In the genomic region with DNA sequence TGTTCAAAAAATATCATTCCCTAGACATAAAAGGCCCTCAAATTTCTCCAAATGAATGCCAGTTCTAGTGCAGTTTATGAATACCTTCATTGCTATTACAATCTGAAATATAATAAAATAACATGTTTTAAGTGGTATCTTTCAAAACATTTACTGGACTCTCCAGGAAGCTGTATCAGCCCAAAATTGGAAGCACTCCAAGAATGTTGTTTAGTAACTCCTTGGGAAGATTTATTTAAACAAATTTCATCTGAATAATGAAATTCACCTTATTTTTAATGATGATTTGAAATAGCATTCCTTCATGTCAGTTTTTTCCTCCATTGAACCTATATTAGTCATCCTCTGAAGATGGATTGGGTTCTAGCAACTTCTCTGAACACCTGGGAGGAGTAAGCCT, we compare ENCODE assay signal across 22 cellular contexts.
DNase-seq lines count a peak whose midpoint lies in the region; ATAC-seq and TF ChIP-seq lines count a peak whose summit lies in the region.
"Had no signal": no experiment of that assay in that cellular context is flagged by ENCODE, and none has a peak within 500 bp of the region (broad histone marks: within the 10 kb centered on the region; RNA-seq: fewer than 3 reads in every experiment).

No MANE protein-coding gene starts in this region.

- H3K4me3 Mint-ChIP-seq in activated CD8-positive, alpha-beta T cell treated with anti-CD3 and anti-CD28 coated beads, Interleukin-2, amount 10 ng/mL, durations not matched to agents 7 days and 5 days: no peak overlapping the region
- H3K4me3 Mint-ChIP-seq: central memory CD8-positive, alpha-beta T cell; nephron progenitor cell had no signal

- H3K4me3 ChIP-seq in PC-3 (ENCODE audit: low read length): no peak overlapping the region
- H3K4me3 ChIP-seq: Peyer's patch had no signal

- H3F3A ChIP-seq in PC-3 (ENCODE audit: low read length, unreplicated experiment): no peaks in the 10 kb centered on the region

- BruUV-seq in PC-3 (replicated peaks; lab: Mats Ljungman, UMichigan): no TSS peak

- no peaks in the 10 kb centered on the region for H3K4me1 ChIP-seq in PC-3 (ENCODE audit: insufficient read depth, low read length)
- H3K4me1 ChIP-seq: Peyer's patch had no signal

- H4K20me1 ChIP-seq in PC-3 (ENCODE audit: low read length): no peaks in the 10 kb centered on the region

- H3K27me3 ChIP-seq in PC-3 (ENCODE audit: low read length): no peaks in the 10 kb centered on the region
- H3K27me3 ChIP-seq: Peyer's patch had no signal

- TF ChIP-seq POLR2A in erythroblast (IDR thresholded peaks at IDR 0.05; ENCODE audit: low read length): no peak

- POLR2A ChIA-PET in PC-3 (lab: Charles Lee; ENCODE audit: unreplicated experiment): no interaction called here
- POLR2A ChIA-PET in activated CD8-positive, alpha-beta T cell treated with anti-CD3 and anti-CD28 coated beads, Interleukin-2, amount 10 ng/mL, durations not matched to agents 7 days and 5 days (lab: Charles Lee): no interaction called here

- H3K36me3 ChIP-seq in PC-3 (ENCODE audit: low read depth, low read length): no peaks in the 10 kb centered on the region
- H3K36me3 ChIP-seq: Peyer's patch had no signal

- H2AFZ ChIP-seq in PC-3 (ENCODE audit: low read length): no peak overlapping the region

- H3K27ac ChIP-seq in PC-3 (ENCODE audit: low read length): no peak overlapping the region
- H3K27ac ChIP-seq: KMS-11, Peyer's patch had no signal

- TF ChIP-seq CTCF in PC-3 (conservative IDR thresholded peaks at IDR 0.05; ENCODE audit: low read depth, low read length): no peak

- no peak for ATAC-seq in PC-3
- ATAC-seq in GM18520 (IDR thresholded peaks at IDR 0.05; ENCODE audit: unreplicated experiment): no peak
- no peak for ATAC-seq in activated CD8-positive, alpha-beta T cell treated with anti-CD3 and anti-CD28 coated beads, Interleukin-2, amount 10 ng/mL, durations not matched to agents 7 days and 5 days
- ATAC-seq: left lobe of liver had no signal

- H3K4me2 ChIP-seq in PC-3 (ENCODE audit: low read length): no peak overlapping the region
- H3K4me2 ChIP-seq: KMS-11 had no signal

- DNase-seq in GM03348 (ENCODE audit: low spot score) (peak; percentile 9), PC-3 (peak; percentile 21), dermis blood vessel endothelial cell (peak; percentile 2), myocyte (ENCODE audit: low read depth) (peak; percentile 34), erythroblast (lab: John Stamatoyannopoulos, UW) (no peak)
- no peak for DNase-seq in activated CD8-positive, alpha-beta T cell treated with anti-CD3 and anti-CD28 coated beads, Interleukin-2, amount 10 ng/mL, durations not matched to agents 7 days and 5 days
- DNase-seq: activated CD8-positive, alpha-beta memory T cell treated with anti-CD3 and anti-CD28 coated beads, Interleukin-2, amount 50 U/mL, for 48 hours; activated effector memory CD4-positive, alpha-beta T cell treated with Interleukin-2 at 50 U/mL for 16 hours; DMS79 treated with DMSO at 0.1 percent for 48 hours; head of caudate nucleus; NCI-H1048; NCI-H2029; NCI-H446 treated with DMSO at 0.1 percent for 48 hours; nephron progenitor cell; Peyer's patch; posterior cingulate gyrus; stimulated activated CD4-positive, alpha-beta T cell treated with anti-CD3 and anti-CD28 coated beads, Interleukin-2, amount 100 ng/mL, for 24 hours; stimulated activated naive CD4-positive, alpha-beta T cell treated with Interleukin-2 at 50 U/mL for 16 hours had no signal

- no peak overlapping the region for H3K27ac Mint-ChIP-seq in activated CD8-positive, alpha-beta T cell treated with anti-CD3 and anti-CD28 coated beads, Interleukin-2, amount 10 ng/mL, durations not matched to agents 7 days and 5 days
- H3K27ac Mint-ChIP-seq: nephron progenitor cell had no signal

- H3K9me3 Mint-ChIP-seq in activated CD8-positive, alpha-beta T cell treated with anti-CD3 and anti-CD28 coated beads, Interleukin-2, amount 10 ng/mL, durations not matched to agents 7 days and 5 days (ENCODE audit: insufficient read depth): no peaks in the 10 kb centered on the region
- H3K9me3 Mint-ChIP-seq: nephron progenitor cell had no signal

- no peak overlapping the region for H3K9ac ChIP-seq in PC-3 (ENCODE audit: low read length)
- H3K9ac ChIP-seq: KMS-11 had no signal

- no peaks in the 10 kb centered on the region for H3K9me3 ChIP-seq in PC-3 (ENCODE audit: low read length)
- H3K9me3 ChIP-seq: Peyer's patch had no signal

- H3K79me2 ChIP-seq in PC-3 (ENCODE audit: low read length): no peaks in the 10 kb centered on the region

- H3K36me3 Mint-ChIP-seq in activated CD8-positive, alpha-beta T cell treated with anti-CD3 and anti-CD28 coated beads, Interleukin-2, amount 10 ng/mL, durations not matched to agents 7 days and 5 days (ENCODE audit: low read depth): no peaks in the 10 kb centered on the region

- H3K9me2 ChIP-seq in PC-3 (replicated peaks; ENCODE audit: low read length): no peaks in the 10 kb centered on the region

- H3K27me3 Mint-ChIP-seq in activated CD8-positive, alpha-beta T cell treated with anti-CD3 and anti-CD28 coated beads, Interleukin-2, amount 10 ng/mL, durations not matched to agents 7 days and 5 days (ENCODE audit: low read depth): no peaks in the 10 kb centered on the region
- H3K27me3 Mint-ChIP-seq: central memory CD8-positive, alpha-beta T cell had no signal

- intact Hi-C loops in PC-3 (cut with micrococcal nuclease): no loop called here

- CTCF ChIA-PET in PC-3 (lab: Charles Lee): no interaction called here
- CTCF ChIA-PET in activated CD8-positive, alpha-beta T cell treated with anti-CD3 and anti-CD28 coated beads, Interleukin-2, amount 10 ng/mL, durations not matched to agents 7 days and 5 days (lab: Charles Lee): no interaction called here

- H3K4me1 Mint-ChIP-seq in activated CD8-positive, alpha-beta T cell treated with anti-CD3 and anti-CD28 coated beads, Interleukin-2, amount 10 ng/mL, durations not matched to agents 7 days and 5 days (ENCODE audit: low read depth): no peaks in the 10 kb centered on the region
- H3K4me1 Mint-ChIP-seq: central memory CD8-positive, alpha-beta T cell; nephron progenitor cell had no signal

Comparison
In these comparisons a context has a peak if more than half of its experiments do, and no peak if none do; other contexts are left out.
1. DNase-seq: peak in GM03348 (single experiment), PC-3 (single experiment), dermis blood vessel endothelial cell (single experiment) and myocyte (single experiment); none in erythroblast (0 of 2) and activated CD8-positive, alpha-beta T cell treated with anti-CD3 and anti-CD28 coated beads, Interleukin-2, amount 10 ng/mL, durations not matched to agents 7 days and 5 days (single experiment).